14 cellular contexts compared by ENCODE assay signal in the genomic region with DNA sequence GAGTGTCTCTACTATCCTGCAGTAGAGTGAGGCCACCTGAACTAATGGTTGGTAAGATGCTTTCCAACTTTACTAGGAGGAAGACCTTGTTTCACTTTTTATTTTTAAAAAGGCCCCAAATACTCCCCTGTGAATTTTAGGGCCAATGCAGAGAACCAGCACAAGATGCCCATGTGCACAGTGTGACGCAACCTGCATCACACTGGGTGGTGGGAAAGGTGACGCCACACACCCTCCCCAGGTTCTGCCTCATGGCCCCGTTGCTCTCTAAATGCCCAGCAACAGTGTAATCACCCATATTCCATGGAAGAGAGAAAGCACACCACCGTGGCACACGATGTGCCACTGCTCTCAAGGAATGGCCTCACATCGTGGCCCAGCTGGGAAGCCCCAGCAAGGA. TPM values are rescaled to one million over a fixed set of nuclear protein-coding genes. Genes with fewer than 3 reads are reported as not detected.
DNase-seq lines count a peak whose midpoint lies in the region; ATAC-seq, FAIRE-seq and TF ChIP-seq lines count a peak whose summit lies in the region.
"Had no signal": no experiment of that assay in that cellular context is flagged by ENCODE, and none has a peak within 500 bp of the region (broad histone marks: within the 10 kb centered on the region; RNA-seq: fewer than 3 reads in every experiment).

No MANE protein-coding gene starts in this region.

- peaks cover 36 to 63% (median 57%) of the 10 kb centered on the region in 10 experiments for H3K4me1 ChIP-seq in BLaER1 treated with 17β-estradiol and CSF1 and Interleukin-3, amounts not matched to agents 10 nM and 100 nM
- H3K4me1 ChIP-seq in K562 (replicated peaks in 1 of 2; ENCODE audit: control insufficient read depth in 2 of 2, insufficient read depth in 2 of 2, low read length in 2 of 2) (peaks cover 32% of the 10 kb centered on the region in 2 experiments; a peak in 4 of 5 replicates), psoas muscle (peaks cover 67% of the 10 kb centered on the region)

- ATAC-seq in K562 (no peak), natural killer cell (no peak), HG02981 (IDR thresholded peaks at IDR 0.05; ENCODE audit: unreplicated experiment) (no peak), psoas muscle (no peak), HG02610 (IDR thresholded peaks at IDR 0.05; ENCODE audit: unreplicated experiment) (no peak)
- ATAC-seq: foreskin keratinocyte, Right ventricle myocardium inferior had no signal

- H3K9me3 Mint-ChIP-seq in natural killer cell: no peaks in the 10 kb centered on the region

- TF ChIP-seq CTCF in K562 (IDR thresholded peaks at IDR 0.05 in 2 of 3, conservative IDR thresholded peaks at IDR 0.05 in 1 of 3; ENCODE audit: insufficient read depth in 2 of 3, low read depth in 1 of 3, low read length in 3 of 3) (no peak), natural killer cell (IDR thresholded peaks at IDR 0.05) (no peak), psoas muscle (IDR thresholded peaks at IDR 0.05) (no peak)

- 88% methylated on average over 6 of the region's 6 CpGs for WGBS in K562 (ENCODE audit: insufficient coverage, low coverage, missing lambda C conversion rate)
- 75 to 87% (median 82%) methylated on average over 6 of the region's 6 CpGs for WGBS in psoas muscle, 3 donors

- H3K4me3 ChIP-seq in BLaER1 treated with 17β-estradiol and CSF1 and Interleukin-3, amounts not matched to agents 10 nM and 100 nM: no peak overlapping the region
- H3K4me3 ChIP-seq in K562 (no peak overlapping the region), psoas muscle (no peak overlapping the region)
- H3K4me3 ChIP-seq: ascending aorta had no signal

- intact Hi-C loops in K562 (cut with micrococcal nuclease) (no loop called here), natural killer cell (cut with micrococcal nuclease) (no loop called here), psoas muscle (cut with DNase I) (no loop called here)

- H3K4me1 Mint-ChIP-seq in natural killer cell: peaks cover 60 to 64% of the 10 kb centered on the region in 2 donors

- CTCF ChIA-PET in K562 (lab: Yijun Ruan, JAX; ENCODE audit: low intra/inter-chr PET ratio): no interaction called here

- DNase-seq in K562 (ENCODE audit: extremely low read depth in 1 of 4, low spot score in 3 of 4) (no peak), natural killer cell (no peak), COLO668 (lab: John Stamatoyannopoulos, UW; ENCODE audit: unreplicated experiment) (no peak), psoas muscle (no peak)
- DNase-seq: foreskin keratinocyte, NCI-H2081, NCI-H82 had no signal

- no peaks in the 10 kb centered on the region for H3K9me3 ChIP-seq in BLaER1 treated with 17β-estradiol and CSF1 and Interleukin-3, amounts not matched to agents 10 nM and 100 nM (replicated peaks in 1 of 11)
- H3K9me3 ChIP-seq in K562 (replicated peaks; ENCODE audit: control insufficient read depth, insufficient read depth, low read depth, low read length): no peaks in the 10 kb centered on the region
- H3K9me3 ChIP-seq in psoas muscle: no peaks in the 10 kb centered on the region
- H3K9me3 ChIP-seq: ascending aorta had no signal

- H3K27me3 ChIP-seq in BLaER1 treated with 17β-estradiol and CSF1 and Interleukin-3, amounts not matched to agents 10 nM and 100 nM: no peaks in the 10 kb centered on the region
- H3K27me3 ChIP-seq in K562 (ENCODE audit: control insufficient read depth in 2 of 2, insufficient read depth in 2 of 2, low read length in 2 of 2) (no peaks in the 10 kb centered on the region), psoas muscle (ENCODE audit: insufficient read depth in 3 of 3, low read length in 2 of 3) (no peaks in the 10 kb centered on the region)
- H3K27me3 ChIP-seq: ascending aorta, foreskin keratinocyte had no signal

- peaks cover 97 to 100% (median 98%) of the 10 kb centered on the region in 11 experiments for H4K20me1 ChIP-seq in BLaER1 treated with 17β-estradiol and CSF1 and Interleukin-3, amounts not matched to agents 10 nM and 100 nM
- H4K20me1 ChIP-seq in K562 (replicated peaks; ENCODE audit: control insufficient read depth, insufficient read depth, low read length): peaks cover 68% of the 10 kb centered on the region

- peak overlapping the region in 10 of 11 experiments; percentile 4 to 45 (median 27); a peak in 6 of 22 replicates for H3K9ac ChIP-seq in BLaER1 treated with 17β-estradiol and CSF1 and Interleukin-3, amounts not matched to agents 10 nM and 100 nM
- H3K9ac ChIP-seq in K562 (ENCODE audit: insufficient read depth in 1 of 2, low read depth in 2 of 2, low read length in 2 of 2): peak overlapping the region in 1 of 2 experiments; percentile 33; a peak in 2 of 4 replicates

- H3K36me3 ChIP-seq in BLaER1 treated with 17β-estradiol and CSF1 and Interleukin-3, amounts not matched to agents 10 nM and 100 nM: peaks cover 83 to 98% (median 95%) of the 10 kb centered on the region in 11 experiments
- H3K36me3 ChIP-seq in K562 (ENCODE audit: control insufficient read depth, insufficient read depth, low read length) (peaks cover 96% of the 10 kb centered on the region), psoas muscle (ENCODE audit: insufficient read depth in 1 of 2, low read depth in 1 of 2) (peaks cover 4 to 53% of the 10 kb centered on the region in 2 donors)

- no peaks in the 10 kb centered on the region for H3K36me3 Mint-ChIP-seq in natural killer cell

- peaks cover 34% of the 10 kb centered on the region for H3K9me1 ChIP-seq in K562 (ENCODE audit: control insufficient read depth, insufficient read depth, low read length)

- no peak for TF ChIP-seq POLR2A in K562 (conservative IDR thresholded peaks at IDR 0.05)

- peak overlapping the region; percentile 52 for H3K4me3 Mint-ChIP-seq in natural killer cell

- TF ChIP-seq RAD21 in Ishikawa (IDR thresholded peaks at IDR 0.05; ENCODE audit: low read depth) (no peak), K562 (CRISPR knock-in tag; conservative IDR thresholded peaks at IDR 0.05 in 1 of 2, IDR thresholded peaks at IDR 0.05 in 1 of 2) (no peak)

- TF ChIP-seq EP300 in Ishikawa (IDR thresholded peaks at IDR 0.05; ENCODE audit: borderline replicate concordance): no peak
- TF ChIP-seq EP300 in K562 (IDR thresholded peaks at IDR 0.05; ENCODE audit: low read length): no peak

- no peak for FAIRE-seq in K562 (lab: Jason Lieb, UNC)

- H2AFZ ChIP-seq in K562 (ENCODE audit: low read depth, low read length): no peak overlapping the region

- H3K27ac Mint-ChIP-seq in natural killer cell: peak overlapping the region; percentile 90 to 96

- POLR2A ChIA-PET in K562 (lab: Yijun Ruan, JAX): interaction anchor here (0.6 to 8.5 kb wide), 5 partner anchors 12 to 277 kb away, joined by 3 to 109 read pairs (median 3); partner anchors contain the start of genes SURF1 and SURF2

- H3K27me3 Mint-ChIP-seq in natural killer cell (ENCODE audit: low read depth in 2 of 2): no peaks in the 10 kb centered on the region
- H3K27me3 Mint-ChIP-seq: progenitor cell of endocrine pancreas had no signal

- peak overlapping the region in 7 of 11 experiments; percentile 2 to 35 (median 21); a peak in 8 of 22 replicates for H3K4me2 ChIP-seq in BLaER1 treated with 17β-estradiol and CSF1 and Interleukin-3, amounts not matched to agents 10 nM and 100 nM
- H3K4me2 ChIP-seq in K562 (ENCODE audit: insufficient read depth, low read length): no peak overlapping the region

- BruUV-seq in K562 (replicated peaks; lab: Mats Ljungman, UMichigan): no TSS peak

- H3K79me2 ChIP-seq in K562 (ENCODE audit: control insufficient read depth, insufficient read depth, low read length): peaks cover 82% of the 10 kb centered on the region

- H3K27ac ChIP-seq in BLaER1 treated with 17β-estradiol and CSF1 and Interleukin-3, amounts not matched to agents 10 nM and 100 nM: no peak overlapping the region; a peak in 1 of 22 replicates
- H3K27ac ChIP-seq in K562 (ENCODE audit: extremely low read depth, low read depth, low read length) (no peak overlapping the region), psoas muscle (no peak overlapping the region)
- H3K27ac ChIP-seq: ascending aorta, foreskin keratinocyte had no signal

- in situ Hi-C loops in K562 (cut with MboI): no loop called here

RNA-seq across cellular contexts. Expression of gene SURF4, which starts 6.4 kb away (rescaled TPM):
- total RNA-seq in K562 (2011; cell fraction: chromatin; rRNA removed; ENCODE audit: low replicate concordance): 165 and 371 TPM in 2 replicates
- total RNA-seq in K562 (2011; cell fraction: nucleolus; rRNA removed): 360 and 416 TPM in 2 replicates
- total RNA-seq in K562 (2011; cell fraction: nucleoplasm; rRNA removed): 387 and 460 TPM in 2 replicates
- total RNA-seq in K562 (2014; rRNA removed): 158 and 200 TPM in 2 replicates
- 110 and 137 TPM in 2 replicates for total RNA-seq in K562 (2014; rRNA removed; fragmentation: Illumina TruSeq; extraction: Trizol)
- total RNA-seq in K562 (2015; rRNA removed; fragmentation: Illumina TruSeq; extraction: Trizol): 128 and 130 TPM in 2 replicates
- total RNA-seq in K562 (2021): 175 and 181 TPM in 2 replicates
- polyA plus RNA-seq in K562 (2011; rRNA removed): 174 and 176 TPM in 2 replicates
- 241 and 245 TPM in 2 replicates for polyA plus RNA-seq in K562 (2011; cell fraction: cytosol; rRNA removed)
- polyA plus RNA-seq in K562 (2011; cell fraction: nucleus; rRNA removed): 131 and 161 TPM in 2 replicates
- polyA plus RNA-seq in K562 (2012): 137 and 203 TPM in 2 replicates
- polyA plus RNA-seq in K562 (2014; fragmentation: Illumina TruSeq; extraction: Trizol): 144 and 148 TPM in 2 replicates
- polyA plus RNA-seq in K562 (2014; fragmentation: Nextera tagmentation; extraction: Ambion mirVana): 10 to 100 TPM in 1 of 2 experiments, 1 to 10 TPM in 1; 8.4 to 13.5 TPM
- 116 and 147 TPM in 2 replicates for polyA plus RNA-seq in K562 (2014; rRNA removed)
- 117 and 140 TPM in 2 replicates for polyA minus RNA-seq in K562 (2011; rRNA and poly(A)+ RNA removed)
- polyA minus RNA-seq in K562 (2011; cell fraction: cytosol; rRNA and poly(A)+ RNA removed): 116 and 143 TPM in 2 replicates
- 25.7 and 40.3 TPM in 2 replicates for polyA minus RNA-seq in K562 (2011; cell fraction: nucleus; rRNA and poly(A)+ RNA removed)
- total RNA-seq in natural killer cell: 100 to 1,000 TPM; 111 to 135 (median 114) TPM
- 10 to 100 TPM; 45.6 to 69.4 (median 66.8) TPM for total RNA-seq in psoas muscle
- polyA plus RNA-seq in psoas muscle: 100 to 1,000 TPM in 1 of 3 donors, 10 to 100 TPM in 2; 47.9 to 120 (median 88.0) TPM

RNA-seq across cellular contexts. Expression of gene STKLD1, which starts 6.7 kb away (rescaled TPM):
- 1.6 and 2.8 TPM in 2 replicates for total RNA-seq in K562 (2011; cell fraction: chromatin; rRNA removed; ENCODE audit: low replicate concordance)
- 0.50 and 0.92 TPM in 2 replicates for total RNA-seq in K562 (2011; cell fraction: nucleolus; rRNA removed)
- total RNA-seq in K562 (2011; cell fraction: nucleoplasm; rRNA removed): 0.69 and 1.3 TPM in 2 replicates
- 0.53 TPM in 1 of 2 replicates, not detected in the other for total RNA-seq in K562 (2014; rRNA removed)
- total RNA-seq in K562 (2014; rRNA removed; fragmentation: Illumina TruSeq; extraction: Trizol): 0.19 and 0.36 TPM in 2 replicates
- 0.26 and 0.65 TPM in 2 replicates for total RNA-seq in K562 (2015; rRNA removed; fragmentation: Illumina TruSeq; extraction: Trizol)
- 0.20 and 0.33 TPM in 2 replicates for total RNA-seq in K562 (2021)
- polyA plus RNA-seq in K562 (2011; rRNA removed): 0.60 and 1.2 TPM in 2 replicates
- 0.60 and 0.85 TPM in 2 replicates for polyA plus RNA-seq in K562 (2011; cell fraction: cytosol; rRNA removed)
- polyA plus RNA-seq in K562 (2011; cell fraction: nucleus; rRNA removed): 0.60 and 0.86 TPM in 2 replicates
- 0.82 and 1.7 TPM in 2 replicates for polyA plus RNA-seq in K562 (2012)
- polyA plus RNA-seq in K562 (2014; fragmentation: Illumina TruSeq; extraction: Trizol): 0.25 and 1.0 TPM in 2 replicates
- under 1 TPM in 1 of 2 experiments, not detected in 1; 0.10 TPM for polyA plus RNA-seq in K562 (2014; fragmentation: Nextera tagmentation; extraction: Ambion mirVana)
- polyA plus RNA-seq in K562 (2014; rRNA removed): 0.13 and 0.61 TPM in 2 replicates
- 0.39 and 0.81 TPM in 2 replicates for polyA minus RNA-seq in K562 (2011; rRNA and poly(A)+ RNA removed)
- 0.86 TPM in 1 of 2 replicates, not detected in the other for polyA minus RNA-seq in K562 (2011; cell fraction: cytosol; rRNA and poly(A)+ RNA removed)
- 0.27 and 0.44 TPM in 2 replicates for polyA minus RNA-seq in K562 (2011; cell fraction: nucleus; rRNA and poly(A)+ RNA removed)
- 1 to 10 TPM in 2 of 3 donors, under 1 TPM in 1; 0.53 to 2.9 (median 1.1) TPM for total RNA-seq in natural killer cell
- under 1 TPM; 0.28 to 0.69 (median 0.46) TPM for total RNA-seq in psoas muscle
- under 1 TPM; 0.07 to 0.69 (median 0.46) TPM for polyA plus RNA-seq in psoas muscle
- total RNA-seq: ascending aorta had no signal

RNA-seq across cellular contexts. Expression of gene SURF2, which starts 13.1 kb away (rescaled TPM):
- total RNA-seq in K562 (2011; cell fraction: chromatin; rRNA removed; ENCODE audit: low replicate concordance): 2.1 and 4.8 TPM in 2 replicates
- total RNA-seq in K562 (2011; cell fraction: nucleolus; rRNA removed): 5.7 and 6.1 TPM in 2 replicates
- total RNA-seq in K562 (2011; cell fraction: nucleoplasm; rRNA removed): 3.4 and 7.6 TPM in 2 replicates
- total RNA-seq in K562 (2014; rRNA removed): 82.5 and 83.0 TPM in 2 replicates
- total RNA-seq in K562 (2014; rRNA removed; fragmentation: Illumina TruSeq; extraction: Trizol): 18.6 and 19.8 TPM in 2 replicates
- total RNA-seq in K562 (2015; rRNA removed; fragmentation: Illumina TruSeq; extraction: Trizol): 37.0 and 37.3 TPM in 2 replicates
- 38.3 and 43.3 TPM in 2 replicates for total RNA-seq in K562 (2021)
- 7.3 and 9.7 TPM in 2 replicates for polyA plus RNA-seq in K562 (2011; rRNA removed)
- polyA plus RNA-seq in K562 (2011; cell fraction: cytosol; rRNA removed): 11.8 and 44.2 TPM in 2 replicates
- 6.8 and 14.0 TPM in 2 replicates for polyA plus RNA-seq in K562 (2011; cell fraction: nucleus; rRNA removed)
- polyA plus RNA-seq in K562 (2012): 30.9 and 47.7 TPM in 2 replicates
- 21.3 and 32.2 TPM in 2 replicates for polyA plus RNA-seq in K562 (2014; fragmentation: Illumina TruSeq; extraction: Trizol)
- 10 to 100 TPM in 1 of 2 experiments, 1 to 10 TPM in 1; 5.5 to 10.2 TPM for polyA plus RNA-seq in K562 (2014; fragmentation: Nextera tagmentation; extraction: Ambion mirVana)
- 52.4 and 58.9 TPM in 2 replicates for polyA plus RNA-seq in K562 (2014; rRNA removed)
- polyA minus RNA-seq in K562 (2011; rRNA and poly(A)+ RNA removed): 7.6 TPM in 2 replicates
- polyA minus RNA-seq in K562 (2011; cell fraction: cytosol; rRNA and poly(A)+ RNA removed): 10.3 and 16.3 TPM in 2 replicates
- 4.1 and 4.2 TPM in 2 replicates for polyA minus RNA-seq in K562 (2011; cell fraction: nucleus; rRNA and poly(A)+ RNA removed)
- 10 to 100 TPM; 14.3 to 14.9 (median 14.7) TPM for total RNA-seq in natural killer cell
- total RNA-seq in psoas muscle: 10 to 100 TPM; 10.9 to 13.8 (median 13.3) TPM
- 10 to 100 TPM; 19.7 to 50.6 (median 38.7) TPM for polyA plus RNA-seq in psoas muscle

RNA-seq across cellular contexts. Expression of gene SURF1, which starts 13.1 kb away (rescaled TPM):
- total RNA-seq in K562 (2011; cell fraction: chromatin; rRNA removed; ENCODE audit: low replicate concordance): 14.8 and 38.0 TPM in 2 replicates
- 35.1 and 38.5 TPM in 2 replicates for total RNA-seq in K562 (2011; cell fraction: nucleolus; rRNA removed)
- 27.0 and 30.6 TPM in 2 replicates for total RNA-seq in K562 (2011; cell fraction: nucleoplasm; rRNA removed)
- total RNA-seq in K562 (2014; rRNA removed) (17.9 and 20.8 TPM in 2 replicates), K562 (2014; rRNA removed; fragmentation: Illumina TruSeq; extraction: Trizol) (20.9 and 21.2 TPM in 2 replicates), K562 (2015; rRNA removed; fragmentation: Illumina TruSeq; extraction: Trizol) (15.5 and 16.6 TPM in 2 replicates), K562 (2021) (26.7 and 26.8 TPM in 2 replicates), natural killer cell (10 to 100 TPM; 35.6 to 44.4 (median 37.2) TPM), psoas muscle (10 to 100 TPM; 27.7 to 54.9 (median 45.5) TPM)
- polyA plus RNA-seq in K562 (2011; rRNA removed) (28.6 and 29.8 TPM in 2 replicates), K562 (2014; fragmentation: Illumina TruSeq; extraction: Trizol) (19.1 and 22.2 TPM in 2 replicates), K562 (2014; fragmentation: Nextera tagmentation; extraction: Ambion mirVana) (10 to 100 TPM; 16.1 to 16.3 TPM), K562 (2014; rRNA removed) (30.4 and 31.3 TPM in 2 replicates), psoas muscle (100 to 1,000 TPM in 1 of 3 donors, 10 to 100 TPM in 2; 63.1 to 127 (median 77.0) TPM)
- polyA plus RNA-seq in K562 (2011; cell fraction: cytosol; rRNA removed): 20.7 and 21.2 TPM in 2 replicates
- polyA plus RNA-seq in K562 (2011; cell fraction: nucleus; rRNA removed): 52.8 and 56.6 TPM in 2 replicates
- 23.6 and 38.1 TPM in 2 replicates for polyA plus RNA-seq in K562 (2012)
- polyA minus RNA-seq in K562 (2011; rRNA and poly(A)+ RNA removed): 10.4 and 13.1 TPM in 2 replicates
- polyA minus RNA-seq in K562 (2011; cell fraction: cytosol; rRNA and poly(A)+ RNA removed): 6.1 and 6.4 TPM in 2 replicates
- polyA minus RNA-seq in K562 (2011; cell fraction: nucleus; rRNA and poly(A)+ RNA removed): 7.0 and 9.7 TPM in 2 replicates

RNA-seq across cellular contexts. Expression of gene RPL7A, which starts 21.4 kb away (rescaled TPM):
- total RNA-seq in K562 (2011; cell fraction: chromatin; rRNA removed; ENCODE audit: low replicate concordance): 435 and 818 TPM in 2 replicates
- 981 and 1,003 TPM in 2 replicates for total RNA-seq in K562 (2011; cell fraction: nucleolus; rRNA removed)
- 983 and 1,497 TPM in 2 replicates for total RNA-seq in K562 (2011; cell fraction: nucleoplasm; rRNA removed)
- 2,031 and 2,305 TPM in 2 replicates for total RNA-seq in K562 (2014; rRNA removed)
- total RNA-seq in K562 (2014; rRNA removed; fragmentation: Illumina TruSeq; extraction: Trizol): 2,847 and 3,141 TPM in 2 replicates
- 3,167 and 3,195 TPM in 2 replicates for total RNA-seq in K562 (2015; rRNA removed; fragmentation: Illumina TruSeq; extraction: Trizol)
- 2,893 and 3,009 TPM in 2 replicates for total RNA-seq in K562 (2021)
- polyA plus RNA-seq in K562 (2011; rRNA removed): 2,555 and 3,221 TPM in 2 replicates
- polyA plus RNA-seq in K562 (2011; cell fraction: cytosol; rRNA removed): 2,594 and 3,399 TPM in 2 replicates
- polyA plus RNA-seq in K562 (2011; cell fraction: nucleus; rRNA removed): 1,411 and 1,919 TPM in 2 replicates
- polyA plus RNA-seq in K562 (2012): 2,443 and 5,674 TPM in 2 replicates
- 3,627 and 3,760 TPM in 2 replicates for polyA plus RNA-seq in K562 (2014; fragmentation: Illumina TruSeq; extraction: Trizol)
- polyA plus RNA-seq in K562 (2014; fragmentation: Nextera tagmentation; extraction: Ambion mirVana): 1,000 to 10,000 TPM; 1,935 to 2,418 TPM
- 2,051 and 2,652 TPM in 2 replicates for polyA plus RNA-seq in K562 (2014; rRNA removed)
- polyA minus RNA-seq in K562 (2011; rRNA and poly(A)+ RNA removed): 2,918 and 2,983 TPM in 2 replicates
- 1,280 and 1,366 TPM in 2 replicates for polyA minus RNA-seq in K562 (2011; cell fraction: cytosol; rRNA and poly(A)+ RNA removed)
- 400 and 734 TPM in 2 replicates for polyA minus RNA-seq in K562 (2011; cell fraction: nucleus; rRNA and poly(A)+ RNA removed)
- total RNA-seq in natural killer cell: 1,000 to 10,000 TPM; 1,409 to 1,616 (median 1,600) TPM
- total RNA-seq in psoas muscle: 1,000 to 10,000 TPM; 1,013 to 1,526 (median 1,062) TPM
- 1,000 to 10,000 TPM; 1,923 to 3,403 (median 2,177) TPM for polyA plus RNA-seq in psoas muscle
